1 cellular context compared by ENCODE assay signal in the genomic region with DNA sequence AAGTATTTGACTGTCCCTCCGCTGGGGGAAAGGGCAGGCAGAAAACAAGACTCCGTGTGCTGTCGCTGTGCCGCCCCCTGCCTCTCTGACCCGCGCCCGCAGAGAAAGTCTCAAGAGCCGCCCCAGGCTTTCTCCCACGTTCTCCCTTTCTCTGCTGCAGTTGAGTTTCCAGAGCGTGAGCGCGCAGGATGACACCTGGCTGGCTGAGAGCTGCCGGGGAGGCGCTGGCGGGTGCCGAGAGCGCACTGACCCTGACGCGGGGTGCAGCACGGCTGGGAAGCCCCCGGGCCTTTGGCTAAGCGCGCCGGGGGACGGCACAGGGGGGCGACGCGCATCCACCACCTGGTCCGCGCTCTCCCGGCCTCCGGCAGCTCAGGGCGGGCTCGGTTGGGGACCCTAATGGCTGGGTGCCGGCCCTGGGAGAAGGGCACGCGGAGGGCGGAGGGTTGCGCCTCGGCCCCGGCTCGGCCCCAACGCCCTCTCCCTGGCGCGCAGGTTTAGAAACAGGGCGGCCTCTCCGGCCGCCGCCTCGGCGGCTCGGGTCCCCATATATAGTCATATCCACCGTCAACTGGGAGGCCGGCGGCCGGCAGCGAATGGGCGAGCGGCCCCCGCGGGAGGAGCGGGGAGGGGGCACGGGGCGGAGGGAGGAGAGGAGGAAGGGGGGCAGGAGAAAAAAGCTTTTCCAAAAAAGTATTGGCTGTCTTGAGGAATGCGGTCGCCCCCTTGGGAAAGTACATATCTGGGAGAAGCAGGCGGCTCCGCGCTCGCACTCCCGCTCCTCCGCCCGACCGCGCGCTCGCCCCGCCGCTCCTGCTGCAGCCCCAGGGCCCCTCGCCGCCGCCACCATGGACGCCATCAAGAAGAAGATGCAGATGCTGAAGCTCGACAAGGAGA.
A peak's percentile ranks its signal among the peaks of the same experiment; 100 is the strongest.
TF ChIP-seq lines count a peak whose summit lies in the region.

TSS of gene TPM1 (plus strand) at position 766 of the 897 bp plus-strand sequence. CDS start at position 849, 83 bp downstream.

TF ChIP-seq in HEK293, 187 proteins besides CTCF, POLR2A, EP300 and RAD21 (continued from another document):
- TF ChIP-seq, protein P1, sequence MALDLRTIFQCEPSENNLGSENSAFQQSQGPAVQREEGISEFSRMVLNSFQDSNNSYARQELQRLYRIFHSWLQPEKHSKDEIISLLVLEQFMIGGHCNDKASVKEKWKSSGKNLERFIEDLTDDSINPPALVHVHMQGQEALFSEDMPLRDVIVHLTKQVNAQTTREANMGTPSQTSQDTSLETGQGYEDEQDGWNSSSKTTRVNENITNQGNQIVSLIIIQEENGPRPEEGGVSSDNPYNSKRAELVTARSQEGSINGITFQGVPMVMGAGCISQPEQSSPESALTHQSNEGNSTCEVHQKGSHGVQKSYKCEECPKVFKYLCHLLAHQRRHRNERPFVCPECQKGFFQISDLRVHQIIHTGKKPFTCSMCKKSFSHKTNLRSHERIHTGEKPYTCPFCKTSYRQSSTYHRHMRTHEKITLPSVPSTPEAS (tag by site-specific recombination; IDR thresholded peaks at IDR 0.05): peak; percentile 11; the same call in 1 of the 2 replicates
- TF ChIP-seq ZNF677 (tag by site-specific recombination; IDR thresholded peaks at IDR 0.05): no peak
- peak; percentile 51 for TF ChIP-seq FEZF1 (tag by site-specific recombination; IDR thresholded peaks at IDR 0.05)
- TF ChIP-seq ZNF658 (tag by site-specific recombination; IDR thresholded peaks at IDR 0.05): no peak
- TF ChIP-seq ZNF274 (IDR thresholded peaks at IDR 0.05; ENCODE audit: low read length): no peak
- no peak for TF ChIP-seq ZNF274 (tag by site-specific recombination; IDR thresholded peaks at IDR 0.05; ENCODE audit: borderline replicate concordance)
- peak; percentile 84 for TF ChIP-seq ZNF335 (tag by site-specific recombination; conservative IDR thresholded peaks at IDR 0.05)
- no peak for TF ChIP-seq ZNF132 (tag by site-specific recombination; IDR thresholded peaks at IDR 0.05; ENCODE audit: borderline replicate concordance)
- 0 out of 2 replicates have a peak, but pooled peaks have one; percentile 29 for TF ChIP-seq IKZF3 (tag by site-specific recombination; IDR thresholded peaks at IDR 0.05)
- peak; percentile 42; the same call in 1 of the 2 replicates for TF ChIP-seq ZFHX2 (tag by site-specific recombination; conservative IDR thresholded peaks at IDR 0.05)
- peak; percentile 22; the same call in 1 of the 2 replicates for TF ChIP-seq ZNF660 (tag by site-specific recombination; IDR thresholded peaks at IDR 0.05)
- TF ChIP-seq YY1 (tag by site-specific recombination; IDR thresholded peaks at IDR 0.05): peak; percentile 23; the same call in 1 of the 2 replicates
- peak; percentile 82 for TF ChIP-seq GLIS1 (tag by site-specific recombination; IDR thresholded peaks at IDR 0.05)
- no peak for TF ChIP-seq ZBTB1 (tag by site-specific recombination; IDR thresholded peaks at IDR 0.05)
- TF ChIP-seq BCL11A (tag by site-specific recombination; IDR thresholded peaks at IDR 0.05; ENCODE audit: low read depth): no peak
- peak; percentile 52; the same call in 1 of the 2 replicates for TF ChIP-seq ZBTB48 (tag by site-specific recombination; IDR thresholded peaks at IDR 0.05)
- TF ChIP-seq KLF10 (tag by site-specific recombination; IDR thresholded peaks at IDR 0.05): 0 out of 2 replicates have a peak, but pooled peaks have one; percentile 24
- TF ChIP-seq, protein P2, sequence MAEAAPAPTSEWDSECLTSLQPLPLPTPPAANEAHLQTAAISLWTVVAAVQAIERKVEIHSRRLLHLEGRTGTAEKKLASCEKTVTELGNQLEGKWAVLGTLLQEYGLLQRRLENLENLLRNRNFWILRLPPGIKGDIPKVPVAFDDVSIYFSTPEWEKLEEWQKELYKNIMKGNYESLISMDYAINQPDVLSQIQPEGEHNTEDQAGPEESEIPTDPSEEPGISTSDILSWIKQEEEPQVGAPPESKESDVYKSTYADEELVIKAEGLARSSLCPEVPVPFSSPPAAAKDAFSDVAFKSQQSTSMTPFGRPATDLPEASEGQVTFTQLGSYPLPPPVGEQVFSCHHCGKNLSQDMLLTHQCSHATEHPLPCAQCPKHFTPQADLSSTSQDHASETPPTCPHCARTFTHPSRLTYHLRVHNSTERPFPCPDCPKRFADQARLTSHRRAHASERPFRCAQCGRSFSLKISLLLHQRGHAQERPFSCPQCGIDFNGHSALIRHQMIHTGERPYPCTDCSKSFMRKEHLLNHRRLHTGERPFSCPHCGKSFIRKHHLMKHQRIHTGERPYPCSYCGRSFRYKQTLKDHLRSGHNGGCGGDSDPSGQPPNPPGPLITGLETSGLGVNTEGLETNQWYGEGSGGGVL (tag by site-specific recombination; IDR thresholded peaks at IDR 0.05): peak; percentile 80
- peak; percentile 21; the same call in 1 of the 2 replicates for TF ChIP-seq ZNF561 (tag by site-specific recombination; IDR thresholded peaks at IDR 0.05; ENCODE audit: borderline replicate concordance)
- no peak for TF ChIP-seq ZFP69B (tag by site-specific recombination; IDR thresholded peaks at IDR 0.05)
- TF ChIP-seq GLIS2 (tag by site-specific recombination; IDR thresholded peaks at IDR 0.05): peak; percentile 80
- TF ChIP-seq EGR2 (tag by site-specific recombination; IDR thresholded peaks at IDR 0.05; ENCODE audit: low read depth): 0 out of 2 replicates have a peak, but pooled peaks have one; percentile 30
- TF ChIP-seq, protein P3, sequence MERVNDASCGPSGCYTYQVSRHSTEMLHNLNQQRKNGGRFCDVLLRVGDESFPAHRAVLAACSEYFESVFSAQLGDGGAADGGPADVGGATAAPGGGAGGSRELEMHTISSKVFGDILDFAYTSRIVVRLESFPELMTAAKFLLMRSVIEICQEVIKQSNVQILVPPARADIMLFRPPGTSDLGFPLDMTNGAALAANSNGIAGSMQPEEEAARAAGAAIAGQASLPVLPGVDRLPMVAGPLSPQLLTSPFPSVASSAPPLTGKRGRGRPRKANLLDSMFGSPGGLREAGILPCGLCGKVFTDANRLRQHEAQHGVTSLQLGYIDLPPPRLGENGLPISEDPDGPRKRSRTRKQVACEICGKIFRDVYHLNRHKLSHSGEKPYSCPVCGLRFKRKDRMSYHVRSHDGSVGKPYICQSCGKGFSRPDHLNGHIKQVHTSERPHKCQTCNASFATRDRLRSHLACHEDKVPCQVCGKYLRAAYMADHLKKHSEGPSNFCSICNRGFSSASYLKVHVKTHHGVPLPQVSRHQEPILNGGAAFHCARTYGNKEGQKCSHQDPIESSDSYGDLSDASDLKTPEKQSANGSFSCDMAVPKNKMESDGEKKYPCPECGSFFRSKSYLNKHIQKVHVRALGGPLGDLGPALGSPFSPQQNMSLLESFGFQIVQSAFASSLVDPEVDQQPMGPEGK (tag by site-specific recombination; IDR thresholded peaks at IDR 0.05): 0 out of 2 replicates have a peak, but pooled peaks have one; percentile 27
- TF ChIP-seq SP2 (tag by site-specific recombination; IDR thresholded peaks at IDR 0.05): peak; percentile 67
- peak; percentile 50; the same call in 1 of the 2 replicates for TF ChIP-seq ZNF423 (tag by site-specific recombination; IDR thresholded peaks at IDR 0.05)
- peak; percentile 47; the same call in 1 of the 2 replicates for TF ChIP-seq ZNF501 (tag by site-specific recombination; IDR thresholded peaks at IDR 0.05)
- peak; percentile 64; the same call in 1 of the 2 replicates for TF ChIP-seq ZNF600 (tag by site-specific recombination; IDR thresholded peaks at IDR 0.05)
- peak; percentile 85 for TF ChIP-seq ZNF341 (tag by site-specific recombination; IDR thresholded peaks at IDR 0.05; ENCODE audit: low read depth)
- TF ChIP-seq ZBTB8A (tag by site-specific recombination; IDR thresholded peaks at IDR 0.05): peak; percentile 76
- TF ChIP-seq ZBTB20 (tag by site-specific recombination; IDR thresholded peaks at IDR 0.05): peak; percentile 17; the same call in 1 of the 2 replicates
- peak; percentile 21; the same call in 1 of the 2 replicates for TF ChIP-seq KLF1 (tag by site-specific recombination; IDR thresholded peaks at IDR 0.05)
- 0 out of 2 replicates have a peak, but pooled peaks have one; percentile 3 for TF ChIP-seq PBX3 (CRISPR knock-in tag; IDR thresholded peaks at IDR 0.05)
